In the genomic region with DNA sequence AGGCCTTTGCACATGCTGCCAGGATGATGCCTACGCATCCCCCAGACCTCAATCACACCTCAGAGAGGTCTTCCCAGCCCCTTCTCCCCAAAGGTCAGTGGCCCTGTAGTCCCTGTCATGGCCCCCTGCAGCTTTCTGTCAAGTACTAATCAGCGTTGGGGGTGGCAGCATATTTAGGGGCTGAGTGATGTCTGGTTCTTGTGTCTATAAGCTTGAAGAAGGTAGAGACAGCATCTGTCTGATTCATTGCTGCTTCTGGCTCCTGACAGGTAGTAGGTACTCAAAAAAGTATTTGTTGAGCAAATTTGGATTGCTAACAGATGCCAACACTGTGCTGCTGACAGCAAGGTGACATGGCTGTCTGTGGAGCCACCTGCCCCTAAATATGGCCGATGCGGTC, we compare ENCODE assay signal across 25 cellular contexts. TPM values are rescaled to one million over a fixed set of nuclear protein-coding genes. Genes with fewer than 3 reads are reported as not detected.
DNase-seq lines count a peak whose midpoint lies in the region; ATAC-seq, FAIRE-seq and TF ChIP-seq lines count a peak whose summit lies in the region.
"Had no signal": no experiment of that assay in that cellular context is flagged by ENCODE, and none has a peak within 500 bp of the region (broad histone marks: within the 10 kb centered on the region; RNA-seq: fewer than 3 reads in every experiment).

No MANE protein-coding gene starts in this region.

- H2BK15ac ChIP-seq in neuronal stem cell (ENCODE audit: low read length): no peak overlapping the region

- H3K14ac ChIP-seq in neuronal stem cell (ENCODE audit: low read length): no peak overlapping the region

- peaks cover 6% of the 10 kb centered on the region for H3K27me3 Mint-ChIP-seq in HFFc6 (ENCODE audit: insufficient read depth)
- no peaks in the 10 kb centered on the region for H3K27me3 Mint-ChIP-seq in astrocyte (ENCODE audit: low read depth, unreplicated experiment)
- H3K27me3 Mint-ChIP-seq: activated naive CD8-positive, alpha-beta T cell treated with anti-CD3 and anti-CD28 coated beads for 36 hours had no signal

- H2BK120ac ChIP-seq in neuronal stem cell (ENCODE audit: low read depth, low read length): no peak overlapping the region

- peaks cover 11% of the 10 kb centered on the region for H3K36me3 Mint-ChIP-seq in HFFc6 (ENCODE audit: low read depth)
- peaks cover 15% of the 10 kb centered on the region for H3K36me3 Mint-ChIP-seq in astrocyte (ENCODE audit: low read depth, unreplicated experiment)
- H3K36me3 Mint-ChIP-seq: natural killer cell had no signal

- H3K27ac Mint-ChIP-seq in HFFc6 (peak overlapping the region; percentile 99), astrocyte (ENCODE audit: unreplicated experiment) (peak overlapping the region; percentile 62)
- H3K27ac Mint-ChIP-seq: natural killer cell had no signal

- H3K4me2 ChIP-seq in astrocyte (ENCODE audit: low read length) (no peak overlapping the region), neuronal stem cell (ENCODE audit: insufficient read depth, low read length, poor library complexity, severe bottlenecking) (no peak overlapping the region)

- peak overlapping the region; percentile 19 for H3K27ac ChIP-seq in astrocyte (ENCODE audit: low read depth, low read length)
- no peak overlapping the region for H3K27ac ChIP-seq in neuronal stem cell (replicated peaks; ENCODE audit: low read length)
- H3K27ac ChIP-seq in tibial artery: peak overlapping the region; percentile 92 to 96
- H3K27ac ChIP-seq: parathyroid adenoma had no signal

- intact Hi-C loops in tibial artery (cut with DNase I; ENCODE audit: low total_unique reads): no loop called here

- H3K4me1 Mint-ChIP-seq in HFFc6 (ENCODE audit: low read depth): peaks cover 79% of the 10 kb centered on the region
- peaks cover 34% of the 10 kb centered on the region for H3K4me1 Mint-ChIP-seq in astrocyte (ENCODE audit: low read depth, unreplicated experiment)

- peaks cover 7% of the 10 kb centered on the region for H3K79me2 ChIP-seq in astrocyte (ENCODE audit: insufficient read depth, low read length)

- H3K4me3 Mint-ChIP-seq in HFFc6 (no peak overlapping the region), astrocyte (ENCODE audit: unreplicated experiment) (no peak overlapping the region)
- H3K4me3 Mint-ChIP-seq: activated naive CD8-positive, alpha-beta T cell treated with anti-CD3 and anti-CD28 coated beads for 36 hours; natural killer cell had no signal

- H4K8ac ChIP-seq in neuronal stem cell (ENCODE audit: low read depth, low read length): no peak overlapping the region

- H3K79me1 ChIP-seq in neuronal stem cell (ENCODE audit: low read depth, low read length): no peaks in the 10 kb centered on the region

- H4K20me1 ChIP-seq in astrocyte (ENCODE audit: insufficient read depth, low read length): no peaks in the 10 kb centered on the region

- H2BK5ac ChIP-seq in neuronal stem cell (ENCODE audit: low read length): no peak overlapping the region

- no peak overlapping the region for H4K91ac ChIP-seq in neuronal stem cell (ENCODE audit: low read depth, low read length, poor library complexity)

- FAIRE-seq in astrocyte (lab: Jason Lieb, UNC): no peak
- FAIRE-seq: GM12892 had no signal

- peaks cover 75% of the 10 kb centered on the region for H3K4me1 ChIP-seq in astrocyte (ENCODE audit: insufficient read depth, low read length)
- peaks cover 4 to 7% of the 10 kb centered on the region in 2 donors for H3K4me1 ChIP-seq in neuronal stem cell (ENCODE audit: control insufficient read depth in 2 of 2, insufficient read depth in 1 of 2, low read depth in 1 of 2, low read length in 2 of 2)
- H3K4me1 ChIP-seq in tibial artery: peaks cover 8 to 89% (median 63%) of the 10 kb centered on the region in 4 donors
- H3K4me1 ChIP-seq: HAP-1 had no signal

- H3K9me3 ChIP-seq in astrocyte (ENCODE audit: insufficient read depth, low read depth, low read length) (no peaks in the 10 kb centered on the region), neuronal stem cell (replicated peaks in 1 of 2; ENCODE audit: control insufficient read depth in 2 of 2, insufficient read depth in 1 of 2, low read depth in 1 of 2, low read length in 2 of 2) (no peaks in the 10 kb centered on the region), tibial artery (no peaks in the 10 kb centered on the region)
- H3K9me3 ChIP-seq: body of pancreas, HAP-1 had no signal

- no peaks in the 10 kb centered on the region for H3K27me3 ChIP-seq in astrocyte (ENCODE audit: insufficient read depth, low read length)
- no peaks in the 10 kb centered on the region for H3K27me3 ChIP-seq in neuronal stem cell (ENCODE audit: control insufficient read depth in 3 of 3, insufficient read depth in 3 of 3, low read depth in 1 of 3, low read length in 3 of 3)
- no peaks in the 10 kb centered on the region for H3K27me3 ChIP-seq in tibial artery
- H3K27me3 ChIP-seq: body of pancreas had no signal

- H3K36me3 ChIP-seq in astrocyte (ENCODE audit: insufficient read depth, low read length) (no peaks in the 10 kb centered on the region), neuronal stem cell (replicated peaks in 1 of 2; ENCODE audit: control insufficient read depth in 2 of 2, insufficient read depth in 2 of 2, low read length in 2 of 2) (peaks cover 4 to 38% of the 10 kb centered on the region in 2 donors), tibial artery (peaks cover 0 to 19% (median 4%) of the 10 kb centered on the region in 3 donors)

- H3K9ac ChIP-seq in astrocyte (ENCODE audit: low read length) (peak overlapping the region; percentile 7), neuronal stem cell (ENCODE audit: low read depth, low read length, poor library complexity) (no peak overlapping the region)
- H3K9ac ChIP-seq: parathyroid adenoma had no signal

- H2AFZ ChIP-seq in astrocyte (ENCODE audit: low read depth, low read length) (no peak overlapping the region), neuronal stem cell (ENCODE audit: low read length) (no peak overlapping the region)
- H2AFZ ChIP-seq: parathyroid adenoma had no signal

- H2BK12ac ChIP-seq in neuronal stem cell (ENCODE audit: low read length): no peak overlapping the region

- WGBS in neuronal stem cell (ENCODE audit: extremely low coverage in 2 of 2, insufficient read length in 2 of 2, insufficient replicate concordance in 1 of 2), 2 donors: no CpG with 5 or more reads among the region's 4 CpGs

- no peak overlapping the region for H3K4me3 ChIP-seq in astrocyte (ENCODE audit: insufficient read depth, low read depth, low read length)
- no peak overlapping the region for H3K4me3 ChIP-seq in neuronal stem cell (ENCODE audit: low read length in 2 of 2)
- no peak overlapping the region for H3K4me3 ChIP-seq in tibial artery
- H3K4me3 ChIP-seq: body of pancreas, HAP-1 had no signal

- H3K18ac ChIP-seq in neuronal stem cell (ENCODE audit: low read length): no peak overlapping the region

- no peak for TF ChIP-seq CTCF in HFFc6 (IDR thresholded peaks at IDR 0.05)
- TF ChIP-seq CTCF in astrocyte (IDR thresholded peaks at IDR 0.05; ENCODE audit: insufficient read depth, low read depth, low read length): no peak
- TF ChIP-seq CTCF in tibial artery (IDR thresholded peaks at IDR 0.05): no peak

- H3K4ac ChIP-seq in neuronal stem cell (ENCODE audit: low read length): peak overlapping the region; percentile 72

- no peak for DNase-seq in HFFc6
- DNase-seq in astrocyte (ENCODE audit: low read depth): no peak
- no peak for DNase-seq in neuronal stem cell (ENCODE audit: low spot score)
- no peak for DNase-seq in tibial artery
- no peak for DNase-seq in NCI-H2029 treated with DMSO at 0.1 percent for 48 hours (lab: John Stamatoyannopoulos, UW)
- DNase-seq in stimulated activated CD4-positive, alpha-beta T cell treated with anti-CD3 and anti-CD28 coated beads, Interleukin-12 subunit alpha, Interleukin-12 subunit beta, amount 100 ng/mL, for 4 hours: no peak
- DNase-seq: activated CD4-positive, alpha-beta T cell treated with anti-CD3 and anti-CD28 coated beads, Interleukin-2, amount 50 U/mL, for 48 hours; activated CD8-positive, alpha-beta memory T cell treated with anti-CD3 and anti-CD28 coated beads, Interleukin-2, amount 50 U/mL, for 48 hours; activated effector memory CD4-positive, alpha-beta T cell treated with Interleukin-2 at 50 U/mL for 16 hours; activated naive CD8-positive, alpha-beta T cell treated with anti-CD3 and anti-CD28 coated beads for 36 hours; body of pancreas; effector CD4-positive, alpha-beta T cell; erythroblast; foreskin fibroblast; left cardiac atrium; natural killer cell; NCI-H1092; NCI-H187 treated with DMSO at 0.1 percent for 48 hours; NCI-H345; SHP77 had no signal

- ATAC-seq in HG02610 (IDR thresholded peaks at IDR 0.05; ENCODE audit: unreplicated experiment) (no peak), HG02798 (IDR thresholded peaks at IDR 0.05; ENCODE audit: poor library complexity, unreplicated experiment) (no peak)
- ATAC-seq: body of pancreas, left cardiac atrium, natural killer cell had no signal

- H3K9me3 Mint-ChIP-seq in HFFc6 (no peaks in the 10 kb centered on the region), astrocyte (ENCODE audit: unreplicated experiment) (no peaks in the 10 kb centered on the region)
- H3K9me3 Mint-ChIP-seq: activated naive CD8-positive, alpha-beta T cell treated with anti-CD3 and anti-CD28 coated beads for 36 hours; natural killer cell had no signal

- peak overlapping the region; percentile 27 for H3K23ac ChIP-seq in neuronal stem cell (ENCODE audit: low read depth, low read length, poor library complexity)

- H2AK5ac ChIP-seq in neuronal stem cell (ENCODE audit: low read depth, low read length): no peak overlapping the region

RNA-seq across cellular contexts. Expression of a gene that starts 51.6 kb away (rescaled TPM):
- total RNA-seq in HFFc6 (2021; fragmentation: NEBNext Ultra II Directional; extraction: Animal tissue kit (Norgen Biotek cat#: 25700)): 100 to 1,000 TPM in 5 of 6 experiments, 10 to 100 TPM in 1; 88.9 to 122 (median 113) TPM
- 50.6 and 54.3 TPM in 2 replicates for total RNA-seq in astrocyte
- polyA plus RNA-seq in neuronal stem cell (2013, experiment 1 of 2): 88.1 TPM
- polyA plus RNA-seq in neuronal stem cell (2013, experiment 2 of 2): 87.5 TPM
